11 cellular contexts compared by ENCODE assay signal in the genomic region with DNA sequence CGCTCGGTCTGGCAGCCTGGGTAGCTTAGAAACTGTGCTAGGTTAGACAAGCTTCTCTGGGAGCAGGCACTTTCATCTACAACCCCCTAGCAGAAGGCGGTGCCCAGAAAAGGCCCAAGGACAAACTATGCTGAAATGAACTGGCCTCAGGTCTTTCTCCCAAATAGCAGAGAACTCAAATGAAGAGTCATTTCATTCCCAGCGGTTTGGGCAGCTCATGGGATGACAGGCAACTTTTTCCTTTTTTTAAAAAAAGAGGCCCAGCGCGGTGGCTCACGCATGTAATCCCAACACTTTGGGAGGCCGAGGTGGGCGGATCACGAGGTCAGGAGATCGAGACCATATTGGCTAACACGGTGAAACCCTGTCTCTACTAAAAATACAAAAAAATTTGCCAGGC. TPM values are rescaled to one million over a fixed set of nuclear protein-coding genes. Genes with fewer than 3 reads are reported as not detected.
DNase-seq lines count a peak whose midpoint lies in the region; FAIRE-seq and TF ChIP-seq lines count a peak whose summit lies in the region.
"Had no signal": no experiment of that assay in that cellular context is flagged by ENCODE, and none has a peak within 500 bp of the region (broad histone marks: within the 10 kb centered on the region; RNA-seq: fewer than 3 reads in every experiment).

No MANE protein-coding gene starts in this region.

- TF ChIP-seq CTCF in GM12864 (IDR thresholded peaks at IDR 0.05; ENCODE audit: low read depth, low read length, missing control alignments): no peak

- peak overlapping the region; percentile 8 for H3K27ac Mint-ChIP-seq in activated naive CD8-positive, alpha-beta T cell treated with anti-CD3 and anti-CD28 coated beads for 36 hours

- H3K27ac ChIP-seq in BLaER1 treated with 17β-estradiol and CSF1 and Interleukin-3, amounts not matched to agents 10 nM and 100 nM: peak overlapping the region; percentile 84 to 99 (median 94)
- peak overlapping the region; percentile 60 for H3K27ac ChIP-seq in muscle layer of duodenum (ENCODE audit: low read length)
- H3K27ac ChIP-seq: VCaP had no signal

- H3K9ac ChIP-seq in BLaER1 treated with 17β-estradiol and CSF1 and Interleukin-3, amounts not matched to agents 10 nM and 100 nM: peak overlapping the region; percentile 78 to 99 (median 98)

- peaks cover 0 to 20% (median 0%) of the 10 kb centered on the region in 11 experiments; a peak in 5 of 22 replicates for H3K36me3 ChIP-seq in BLaER1 treated with 17β-estradiol and CSF1 and Interleukin-3, amounts not matched to agents 10 nM and 100 nM
- H3K36me3 ChIP-seq in muscle layer of duodenum (ENCODE audit: control insufficient read depth in 1 of 2, insufficient read depth in 2 of 2, low read length in 2 of 2): no peaks in the 10 kb centered on the region

- peak overlapping the region; percentile 91 to 99 (median 96) for H3K4me2 ChIP-seq in BLaER1 treated with 17β-estradiol and CSF1 and Interleukin-3, amounts not matched to agents 10 nM and 100 nM

- peaks cover 33% of the 10 kb centered on the region for H3K36me3 Mint-ChIP-seq in activated naive CD8-positive, alpha-beta T cell treated with anti-CD3 and anti-CD28 coated beads for 36 hours

- H3K4me3 ChIP-seq in BLaER1 treated with 17β-estradiol and CSF1 and Interleukin-3, amounts not matched to agents 10 nM and 100 nM: peak overlapping the region; percentile 25 to 90 (median 78); a peak in 18 of 20 replicates
- H3K4me3 ChIP-seq in GM12864 (ENCODE audit: low read depth, low read length): peak overlapping the region; percentile 53
- H3K4me3 ChIP-seq in muscle layer of duodenum (ENCODE audit: low read depth in 1 of 2, low read length in 2 of 2): no peak overlapping the region

- no peak for FAIRE-seq in GM19239 (lab: Jason Lieb, UNC)
- FAIRE-seq: RCC 7860 had no signal

- no peaks in the 10 kb centered on the region for H3K9me3 Mint-ChIP-seq in activated naive CD8-positive, alpha-beta T cell treated with anti-CD3 and anti-CD28 coated beads for 36 hours

- no peaks in the 10 kb centered on the region for H3K9me3 ChIP-seq in BLaER1 treated with 17β-estradiol and CSF1 and Interleukin-3, amounts not matched to agents 10 nM and 100 nM (replicated peaks in 1 of 11)
- no peaks in the 10 kb centered on the region for H3K9me3 ChIP-seq in muscle layer of duodenum (ENCODE audit: control insufficient read depth in 1 of 2, low read length in 2 of 2)

- no peaks in the 10 kb centered on the region for H3K27me3 ChIP-seq in BLaER1 treated with 17β-estradiol and CSF1 and Interleukin-3, amounts not matched to agents 10 nM and 100 nM
- H3K27me3 ChIP-seq in muscle layer of duodenum (ENCODE audit: low read depth, low read length): no peaks in the 10 kb centered on the region

- DNase-seq in GM12864 (ENCODE audit: low read depth) (no peak), NCI-H1930 (lab: John Stamatoyannopoulos, UW) (no peak), cerebellar cortex (ENCODE audit: low spot score) (no peak), GM19239 (ENCODE audit: insufficient read length, low spot score) (no peak)
- no peak for DNase-seq in activated naive CD8-positive, alpha-beta T cell treated with anti-CD3 and anti-CD28 coated beads for 36 hours
- DNase-seq in stimulated activated CD4-positive, alpha-beta T cell treated with anti-CD3 and anti-CD28 coated beads, Interleukin-2, amount 100 ng/mL, for 48 hours: no peak
- DNase-seq: NCI-H2107 had no signal

- H4K20me1 ChIP-seq in BLaER1 treated with 17β-estradiol and CSF1 and Interleukin-3, amounts not matched to agents 10 nM and 100 nM: peaks cover 7 to 50% (median 28%) of the 10 kb centered on the region in 11 experiments; a peak in 14 of 22 replicates

- peaks cover 65% of the 10 kb centered on the region for H3K4me1 Mint-ChIP-seq in activated naive CD8-positive, alpha-beta T cell treated with anti-CD3 and anti-CD28 coated beads for 36 hours

- peak overlapping the region; percentile 61 for H3K4me3 Mint-ChIP-seq in activated naive CD8-positive, alpha-beta T cell treated with anti-CD3 and anti-CD28 coated beads for 36 hours

- H3K27me3 Mint-ChIP-seq in activated naive CD8-positive, alpha-beta T cell treated with anti-CD3 and anti-CD28 coated beads for 36 hours: no peaks in the 10 kb centered on the region

- peaks cover 70 to 82% (median 77%) of the 10 kb centered on the region in 10 experiments for H3K4me1 ChIP-seq in BLaER1 treated with 17β-estradiol and CSF1 and Interleukin-3, amounts not matched to agents 10 nM and 100 nM
- peaks cover 40 to 46% of the 10 kb centered on the region in 2 donors for H3K4me1 ChIP-seq in muscle layer of duodenum (ENCODE audit: control insufficient read depth in 1 of 2, insufficient read depth in 2 of 2, low read length in 2 of 2)

RNA-seq across cellular contexts. Expression of gene RAPGEF1, which starts 2.5 kb away (rescaled TPM):
- 10 to 100 TPM; 82.3 to 89.0 TPM for total RNA-seq in activated naive CD8-positive, alpha-beta T cell treated with anti-CD3 and anti-CD28 coated beads for 36 hours

Comparison
In these comparisons a context has a peak if more than half of its experiments do, and no peak if none do; other contexts are left out.
1. H3K4me3 ChIP-seq: peak in BLaER1 treated with 17β-estradiol and CSF1 and Interleukin-3, amounts not matched to agents 10 nM and 100 nM (10 of 10) and GM12864 (single experiment); none in muscle layer of duodenum (0 of 2).